Comparison of ENCODE assay signal across 9 cellular contexts in genomic region chr2:237488901-237489860, GRCh38. TPM values are rescaled to one million over a fixed set of nuclear protein-coding genes. Genes with fewer than 3 reads are reported as not detected.
DNase-seq lines count a peak whose midpoint lies in the region; ATAC-seq and TF ChIP-seq lines count a peak whose summit lies in the region.
"Had no signal": no experiment of that assay in that cellular context is flagged by ENCODE, and none has a peak within 500 bp of the region (broad histone marks: within the 10 kb centered on the region; RNA-seq: fewer than 3 reads in every experiment).

No MANE protein-coding gene starts in this region.

- peaks cover 2% of the 10 kb centered on the region for H3K4me1 Mint-ChIP-seq in CD14-positive monocyte
- H3K4me1 Mint-ChIP-seq in effector memory CD8-positive, alpha-beta T cell (ENCODE audit: low read depth in 2 of 2) = no peaks in the 10 kb centered on the region

- peak overlapping the region in 1 of 2 donors; percentile 26 for H3K4me3 Mint-ChIP-seq in CD14-positive monocyte
- H3K4me3 Mint-ChIP-seq in effector memory CD8-positive, alpha-beta T cell = no peak overlapping the region

- H3K9me3 Mint-ChIP-seq in CD14-positive monocyte = peaks cover 12 to 24% (median 18%) of the 10 kb centered on the region in 7 donors
- peaks cover 0 to 4% of the 10 kb centered on the region in 2 donors for H3K9me3 Mint-ChIP-seq in effector memory CD8-positive, alpha-beta T cell

- WGBS in heart left ventricle, 4 donors = 48 to 54% (median 51%) methylated on average over 4 to 6 of the region's 6 CpGs

- H3K4me2 ChIP-seq in skeletal muscle satellite cell (ENCODE audit: low read length) = peak overlapping the region; percentile 97

- peaks cover 36 to 61% (median 57%) of the 10 kb centered on the region in 3 donors for H3K27me3 Mint-ChIP-seq in CD14-positive monocyte (ENCODE audit: low read depth in 3 of 3)
- H3K27me3 Mint-ChIP-seq in effector memory CD8-positive, alpha-beta T cell = peaks cover 64 to 94% of the 10 kb centered on the region in 2 donors

- peak; percentile 38 for DNase-seq in H4 (ENCODE audit: low spot score)
- no peak for DNase-seq in RWPE2 (ENCODE audit: low spot score)
- DNase-seq in heart left ventricle = peak in 2 of 5 donors; percentile 51 to 56
- DNase-seq in putamen (ENCODE audit: low spot score) = no peak
- DNase-seq in CD14-positive monocyte (ENCODE audit: low spot score) = no peak
- no peak for DNase-seq in effector memory CD8-positive, alpha-beta T cell
- DNase-seq: GOT3 had no signal

- intact Hi-C loops in heart left ventricle (cut with DNase I) (no loop called here), CD14-positive monocyte (cut with micrococcal nuclease) (no loop called here)

- no peak for TF ChIP-seq POLR2A in heart left ventricle (IDR thresholded peaks at IDR 0.05)

- H3K27ac ChIP-seq in RWPE2 (ENCODE audit: poor library complexity, severe bottlenecking) = peak overlapping the region; percentile 74
- peak overlapping the region in 11 of 12 donors; percentile 3 to 90 (median 66) for H3K27ac ChIP-seq in heart left ventricle

- peaks cover 12% of the 10 kb centered on the region for H3K9me3 ChIP-seq in RWPE2 (ENCODE audit: severe bottlenecking)
- H3K9me3 ChIP-seq in heart left ventricle = peaks cover 0 to 19% (median 11%) of the 10 kb centered on the region in 12 donors
- peaks cover 12% of the 10 kb centered on the region for H3K9me3 ChIP-seq in skeletal muscle satellite cell (replicated peaks; ENCODE audit: low read length)

- H3K27me3 ChIP-seq in RWPE2 (ENCODE audit: insufficient read depth, poor library complexity, severe bottlenecking) (no peaks in the 10 kb centered on the region), heart left ventricle (peaks cover 0 to 42% (median 10%) of the 10 kb centered on the region in 9 donors), skeletal muscle satellite cell (ENCODE audit: control insufficient read depth, insufficient read depth, low read length) (no peaks in the 10 kb centered on the region)

- H3K36me3 Mint-ChIP-seq in CD14-positive monocyte = no peaks in the 10 kb centered on the region
- H3K36me3 Mint-ChIP-seq in effector memory CD8-positive, alpha-beta T cell (ENCODE audit: insufficient read depth) = no peaks in the 10 kb centered on the region

- no peak overlapping the region for H3K4me3 ChIP-seq in RWPE2 (ENCODE audit: severe bottlenecking)
- no peak overlapping the region for H3K4me3 ChIP-seq in heart left ventricle
- peak overlapping the region; percentile 92 for H3K4me3 ChIP-seq in skeletal muscle satellite cell (ENCODE audit: low read length)

- peaks cover 27% of the 10 kb centered on the region for H3K4me1 ChIP-seq in RWPE2 (ENCODE audit: insufficient read depth, poor library complexity, severe bottlenecking)
- peaks cover 0 to 45% (median 13%) of the 10 kb centered on the region in 12 donors for H3K4me1 ChIP-seq in heart left ventricle
- peaks cover 56% of the 10 kb centered on the region for H3K4me1 ChIP-seq in skeletal muscle satellite cell (ENCODE audit: control insufficient read depth, insufficient read depth, low read length)

- peak overlapping the region; percentile 98 for H3K9ac ChIP-seq in skeletal muscle satellite cell (ENCODE audit: low read depth, low read length)

- H3K36me3 ChIP-seq in RWPE2 (ENCODE audit: low read depth) (peaks cover 15% of the 10 kb centered on the region), heart left ventricle (peaks cover 0 to 4% (median 0%) of the 10 kb centered on the region in 9 donors), skeletal muscle satellite cell (ENCODE audit: insufficient read depth, low read length) (peaks cover 64% of the 10 kb centered on the region)

- ATAC-seq in RWPE2 (ENCODE audit: low read depth) (peak; percentile 81), heart left ventricle (peak; percentile 32 to 74 (median 58)), HG02884 (IDR thresholded peaks at IDR 0.05; ENCODE audit: unreplicated experiment) (no peak)
- no peak for ATAC-seq in effector memory CD8-positive, alpha-beta T cell (replicated peaks)

- TF ChIP-seq CTCF in RWPE2 (IDR thresholded peaks at IDR 0.05; ENCODE audit: poor library complexity, severe bottlenecking) (no peak), heart left ventricle (IDR thresholded peaks at IDR 0.05) (no peak), CD14-positive monocyte (IDR thresholded peaks at IDR 0.05) (no peak)

- no peak overlapping the region for H3K27ac Mint-ChIP-seq in CD14-positive monocyte
- no peak overlapping the region for H3K27ac Mint-ChIP-seq in effector memory CD8-positive, alpha-beta T cell

RNA-seq across cellular contexts. Expression of gene MLPH, which starts 2.1 kb away (rescaled TPM):
- 7.7 and 9.9 TPM in 2 replicates for total RNA-seq in H4 (2014; rRNA removed; shearing (Covaris generic))
- 10 to 100 TPM; 20.4 to 50.3 (median 30.7) TPM for total RNA-seq in heart left ventricle
- polyA plus RNA-seq in heart left ventricle (10 to 100 TPM; 18.3 to 60.3 TPM), CD14-positive monocyte (not detected)
- 24.7 and 53.0 TPM in 2 replicates for total RNA-seq in skeletal muscle satellite cell (2012; rRNA removed)

Comparison
In these comparisons a context has a peak if more than half of its experiments do, and no peak if none do; other contexts are left out.
1. ATAC-seq: peak in RWPE2 (single experiment) and heart left ventricle (4 of 4); none in HG02884 (single experiment) and effector memory CD8-positive, alpha-beta T cell (single experiment).